In genomic region chr2:20556756-20557155, GRCh38 we compare ENCODE assay signal across 25 cellular contexts.
"Had no signal": no experiment of that assay in that cellular context is flagged by ENCODE, and none has a peak within 500 bp of the region (broad histone marks: within the 10 kb centered on the region; RNA-seq: fewer than 3 reads in every experiment).

No MANE protein-coding gene starts in this region.

- H3K27ac Mint-ChIP-seq: activated B cell treated with CpG ODN at 0.5 μM for 24 hours; activated CD8-positive, alpha-beta T cell treated with anti-CD3 and anti-CD28 coated beads for 36 hours; activated naive CD8-positive, alpha-beta T cell; activated T-helper 17 cell treated with anti-CD3 and anti-CD28 coated beads, Interleukin-2, amount 50 U/mL, for 72 hours; T-helper 1 cell treated with Interleukin-12 subunit alpha and Interleukin-12 subunit beta and Interleukin-4 antibody, amounts not matched to agents 30 μg/mL and 1 μg/mL, for 36 hours; T-helper 2 cell treated with Interferon-gamma antibody and Interleukin-4, amounts not matched to agents 5 μg/mL and 100 μg/mL, for 36 hours had no signal

- H3K9me3 Mint-ChIP-seq: activated B cell treated with CpG ODN at 0.5 μM for 24 hours; activated CD8-positive, alpha-beta T cell treated with anti-CD3 and anti-CD28 coated beads for 36 hours; activated T-cell treated with anti-CD3 and anti-CD28 coated beads, Interleukin-2, amount 50 U/mL, for 4 hours; activated T-helper 17 cell treated with anti-CD3 and anti-CD28 coated beads, Interleukin-2, amount 50 U/mL, for 72 hours; T-helper 1 cell treated with Interleukin-12 subunit alpha and Interleukin-12 subunit beta and Interleukin-4 antibody, amounts not matched to agents 30 μg/mL and 1 μg/mL, for 36 hours; T-helper 2 cell treated with Interferon-gamma antibody and Interleukin-4, amounts not matched to agents 5 μg/mL and 100 μg/mL, for 36 hours had no signal

- DNase-seq: activated B cell treated with CpG ODN at 0.5 μM for 24 hours; activated CD4-positive, alpha-beta T cell treated with anti-CD3 and anti-CD28 coated beads for 48 hours; activated CD4-positive, alpha-beta T cell treated with anti-CD3 and anti-CD28 coated beads, Interleukin-2, amount 50 U/mL, for 1 hour; activated CD4-positive, alpha-beta T cell treated with anti-CD3 and anti-CD28 coated beads, Interleukin-2, amount 50 U/mL, for 48 hours; activated CD8-positive, alpha-beta memory T cell treated with anti-CD3 and anti-CD28 coated beads for 24 hours; activated CD8-positive, alpha-beta T cell treated with anti-CD3 and anti-CD28 coated beads for 36 hours; activated effector memory CD4-positive, alpha-beta T cell treated with Interleukin-2 at 50 U/mL for 16 hours; activated gamma-delta T cell treated with Interleukin-2 at 50 U/mL for 16 hours; activated naive CD4-positive, alpha-beta T cell treated with anti-CD3 and anti-CD28 coated beads, Interleukin-2, amount 50 U/mL, for 16 hours; activated naive CD4-positive, alpha-beta T cell treated with Interleukin-2 at 50 U/mL for 16 hours; activated T-cell treated with anti-CD3 and anti-CD28 coated beads, Interleukin-2, amount 50 U/mL, for 4 hours; amniotic stem cell; anterior cingulate cortex; brain microvascular endothelial cell; cortex of kidney; effector CD8-positive, alpha-beta T cell; head of caudate nucleus; T1000; WERI-Rb-1 had no signal

- ATAC-seq: activated CD4-positive, CD25-positive, alpha-beta regulatory T cell treated with anti-CD3 and anti-CD28 coated beads, Interleukin-2, amount 50 U/mL, for 24 hours; activated CD8-positive, alpha-beta T cell treated with anti-CD3 and anti-CD28 coated beads for 36 hours; activated T-cell treated with anti-CD3 and anti-CD28 coated beads, Interleukin-2, amount 50 U/mL, for 4 hours; activated T-helper 17 cell treated with anti-CD3 and anti-CD28 coated beads, Interleukin-2, amount 50 U/mL, for 72 hours; esophagus mucosa had no signal

- H3K36me3 Mint-ChIP-seq: activated naive CD8-positive, alpha-beta T cell had no signal

- H3K27me3 ChIP-seq: brain microvascular endothelial cell had no signal

- H3K36me3 ChIP-seq: brain microvascular endothelial cell, WERI-Rb-1 had no signal

- H3K4me3 Mint-ChIP-seq: activated B cell treated with CpG ODN at 0.5 μM for 24 hours; activated CD8-positive, alpha-beta T cell treated with anti-CD3 and anti-CD28 coated beads for 36 hours; activated naive CD8-positive, alpha-beta T cell; activated T-cell treated with anti-CD3 and anti-CD28 coated beads, Interleukin-2, amount 50 U/mL, for 4 hours; activated T-helper 17 cell treated with anti-CD3 and anti-CD28 coated beads, Interleukin-2, amount 50 U/mL, for 72 hours; T-helper 1 cell treated with Interleukin-12 subunit alpha and Interleukin-12 subunit beta and Interleukin-4 antibody, amounts not matched to agents 30 μg/mL and 1 μg/mL, for 36 hours; T-helper 2 cell treated with Interferon-gamma antibody and Interleukin-4, amounts not matched to agents 5 μg/mL and 100 μg/mL, for 36 hours had no signal

- H3K27ac ChIP-seq: brain microvascular endothelial cell, WERI-Rb-1 had no signal

- H3K27me3 Mint-ChIP-seq: activated naive CD8-positive, alpha-beta T cell had no signal
